In genomic region chr1:242187816-242188215, GRCh38 we compare ENCODE assay signal across 14 cellular contexts.
DNase-seq lines count a peak whose midpoint lies in the region; ATAC-seq and TF ChIP-seq lines count a peak whose summit lies in the region.
"Had no signal": no experiment of that assay in that cellular context is flagged by ENCODE, and none has a peak within 500 bp of the region (broad histone marks: within the 10 kb centered on the region; RNA-seq: fewer than 3 reads in every experiment).

No MANE protein-coding gene starts in this region.

- H3K4me3 ChIP-seq in testis, result no peak overlapping the region
- H3K4me3 ChIP-seq: lower lobe of right lung, smooth muscle cell had no signal

- no peaks in the 10 kb centered on the region for H3K27me3 ChIP-seq in testis

- intact Hi-C loops in testis (cut with DNase I; ENCODE audit: low total_unique reads), result no loop called here

- no peaks in the 10 kb centered on the region for H3K9me3 ChIP-seq in testis
- H3K9me3 ChIP-seq: lower lobe of right lung had no signal

- H3K27ac ChIP-seq in testis, result no peak overlapping the region
- H3K27ac ChIP-seq: 22Rv1, lower lobe of right lung, RWPE1 had no signal

- no peaks in the 10 kb centered on the region for H3K4me1 ChIP-seq in testis
- H3K4me1 ChIP-seq: lower lobe of right lung had no signal

- ATAC-seq in HG02642 (IDR thresholded peaks at IDR 0.05; ENCODE audit: poor library complexity, unreplicated experiment), result peak; percentile 84
- ATAC-seq in HG03432 (IDR thresholded peaks at IDR 0.05; ENCODE audit: unreplicated experiment), result peak; percentile 81
- no peak for ATAC-seq in HG02970 (IDR thresholded peaks at IDR 0.05; ENCODE audit: low FRiP score, unreplicated experiment)
- ATAC-seq: lower lobe of right lung had no signal

- no peak for TF ChIP-seq CTCF in testis (IDR thresholded peaks at IDR 0.05)

- no peak for TF ChIP-seq POLR2A in testis (IDR thresholded peaks at IDR 0.05)

- WGBS in testis, 2 donors, result 85 to 93% methylated on average over 5 of the region's 5 CpGs

- DNase-seq in SIG-M5 treated with dmso at 0.1 percent for 504 hours (lab: John Stamatoyannopoulos, UW; ENCODE audit: unreplicated experiment) (peak; percentile 18), SIG-M5 (lab: John Stamatoyannopoulos, UW) (no peak), SHP77 treated with DMSO at 0.1 percent for 48 hours (lab: John Stamatoyannopoulos, UW) (no peak), DMS 273 (lab: John Stamatoyannopoulos, UW; ENCODE audit: unreplicated experiment) (no peak), testis (no peak)
- DNase-seq: lower lobe of right lung, NCI-H1092 treated with DMSO at 0.1 percent for 48 hours, T1000 had no signal

- no peaks in the 10 kb centered on the region for H3K36me3 ChIP-seq in testis (ENCODE audit: low read depth, missing control alignments)
- H3K36me3 ChIP-seq: lower lobe of right lung had no signal
